22 cellular contexts compared by ENCODE assay signal in the genomic region with DNA sequence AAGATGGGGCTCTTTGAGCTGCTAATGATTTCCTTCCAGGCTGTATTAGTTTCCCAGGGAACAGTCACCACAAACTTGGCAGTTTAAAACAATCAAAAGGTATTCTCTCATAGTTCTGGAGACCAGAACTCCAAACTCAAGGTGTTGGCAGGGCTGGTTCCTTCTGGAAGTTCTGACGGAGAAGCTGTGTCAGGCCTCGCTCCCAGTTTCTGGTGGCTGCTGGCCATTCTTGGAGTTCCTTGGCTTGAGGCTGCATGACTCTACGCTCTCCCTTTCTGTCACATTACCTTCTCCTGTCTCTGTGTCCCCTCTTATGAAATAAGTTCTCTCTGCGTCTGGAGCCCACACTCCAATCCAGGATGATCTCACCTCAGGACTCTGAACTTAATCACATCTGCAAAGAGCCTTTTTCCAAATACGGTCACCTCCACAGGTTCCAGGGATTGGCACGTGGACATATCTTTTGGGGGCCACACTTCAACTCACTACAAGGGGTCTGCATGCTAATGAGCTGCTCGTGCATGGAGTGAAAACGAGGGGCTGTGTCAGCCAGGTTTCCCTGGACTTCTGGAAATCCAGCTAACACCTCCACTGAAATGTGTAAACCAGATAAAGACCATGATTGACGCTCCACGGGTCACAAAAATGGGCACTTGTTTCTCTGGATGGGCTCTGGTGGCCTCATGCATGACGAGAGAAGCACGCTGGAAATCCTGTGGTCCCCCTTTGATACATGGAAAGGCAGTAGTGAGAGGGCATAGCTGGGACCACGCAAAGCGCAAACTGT.
A peak's percentile ranks its signal among the peaks of the same experiment; 100 is the strongest.
DNase-seq lines count a peak whose midpoint lies in the region; FAIRE-seq and TF ChIP-seq lines count a peak whose summit lies in the region.
"Had no signal": no experiment of that assay in that cellular context is flagged by ENCODE, and none has a peak within 500 bp of the region (broad histone marks: within the 10 kb centered on the region; RNA-seq: fewer than 3 reads in every experiment).

No MANE protein-coding gene starts in this region.

- H3K4me3 Mint-ChIP-seq in endodermal cell (no peak overlapping the region), osteocyte (ENCODE audit: unreplicated experiment) (no peak overlapping the region)
- H3K4me3 Mint-ChIP-seq: CD4-positive, CD25-positive, alpha-beta regulatory T cell; CD8-positive, alpha-beta memory T cell; H9 had no signal

- no peaks in the 10 kb centered on the region for H3K27me3 Mint-ChIP-seq in endodermal cell (ENCODE audit: insufficient read depth)
- no peaks in the 10 kb centered on the region for H3K27me3 Mint-ChIP-seq in osteocyte (ENCODE audit: unreplicated experiment)
- H3K27me3 Mint-ChIP-seq: CD4-positive, CD25-positive, alpha-beta regulatory T cell; CD8-positive, alpha-beta memory T cell had no signal

- H3K27me3 ChIP-seq in endodermal cell (ENCODE audit: control insufficient read depth, insufficient read depth, low read length, poor library complexity, severe bottlenecking) = no peaks in the 10 kb centered on the region
- H3K27me3 ChIP-seq in keratinocyte (ENCODE audit: control insufficient read depth, extremely low read depth, insufficient read depth, low read length) = no peaks in the 10 kb centered on the region
- H3K27me3 ChIP-seq: BE2C had no signal

- WGBS in endodermal cell (ENCODE audit: insufficient coverage in 1 of 2, insufficient read length in 1 of 2), 2 experiments = 95 to 96% methylated on average over 9 to 14 of the region's 14 CpGs

- H3K9me3 Mint-ChIP-seq in endodermal cell (peaks cover 3% of the 10 kb centered on the region), osteocyte (ENCODE audit: unreplicated experiment) (peaks cover 13% of the 10 kb centered on the region)
- H3K9me3 Mint-ChIP-seq: CD4-positive, CD25-positive, alpha-beta regulatory T cell; CD8-positive, alpha-beta memory T cell had no signal

- H3K9me3 ChIP-seq in endodermal cell (ENCODE audit: control insufficient read depth, low read length) (no peaks in the 10 kb centered on the region), keratinocyte (ENCODE audit: control insufficient read depth, low read depth, low read length) (peaks cover 2% of the 10 kb centered on the region)

- H3K36me3 ChIP-seq in endodermal cell (ENCODE audit: control insufficient read depth, insufficient read depth, low read length) (no peaks in the 10 kb centered on the region), keratinocyte (ENCODE audit: control insufficient read depth in 2 of 2, extremely low read depth in 1 of 2, insufficient read depth in 2 of 2, low read length in 2 of 2) (peaks cover 0 to 1% of the 10 kb centered on the region in 2 experiments)
- H3K36me3 ChIP-seq: BE2C had no signal

- H3K4me1 ChIP-seq in endodermal cell (ENCODE audit: control insufficient read depth, insufficient read depth, low read length) = no peaks in the 10 kb centered on the region
- peaks cover 25% of the 10 kb centered on the region for H3K4me1 ChIP-seq in keratinocyte (ENCODE audit: control insufficient read depth, extremely low read depth, insufficient read depth, low read length)
- H3K4me1 ChIP-seq: BE2C had no signal

- no peak overlapping the region for H2AFZ ChIP-seq in keratinocyte (ENCODE audit: control insufficient read depth, low read length)

- H3K4me1 Mint-ChIP-seq in endodermal cell (peaks cover 4% of the 10 kb centered on the region), osteocyte (ENCODE audit: unreplicated experiment) (no peaks in the 10 kb centered on the region)

- H3K9ac ChIP-seq in endodermal cell (ENCODE audit: extremely low read depth, low read length, poor library complexity, severe bottlenecking) (no peak overlapping the region), keratinocyte (ENCODE audit: control insufficient read depth, extremely low read depth, insufficient read depth, low read length) (no peak overlapping the region)

- no peak for DNase-seq in endodermal cell
- no peak for DNase-seq in keratinocyte (ENCODE audit: low read depth, low spot score)
- DNase-seq in osteocyte (ENCODE audit: extremely low spot score, unreplicated experiment) = peak; percentile 56
- no peak for DNase-seq in DMS114 treated with DMSO at 0.1 percent for 48 hours (lab: John Stamatoyannopoulos, UW; ENCODE audit: unreplicated experiment)
- DNase-seq in Kasumi-1 (lab: John Stamatoyannopoulos, UW) = no peak
- no peak for DNase-seq in NCI-H748 (lab: John Stamatoyannopoulos, UW; ENCODE audit: unreplicated experiment)
- no peak for DNase-seq in GM19240 (ENCODE audit: insufficient read length, low spot score)
- DNase-seq: ACHN; BE2C; C1 segment of cervical spinal cord; CD4-positive, CD25-positive, alpha-beta regulatory T cell; CD8-positive, alpha-beta memory T cell; COR-L47; DMS 273 treated with DMSO at 0.1 percent for 48 hours; GDM1; H9; IMR-90 had no signal

- H4K20me1 ChIP-seq in keratinocyte (ENCODE audit: control insufficient read depth, extremely low read depth, insufficient read depth, low read length) = no peaks in the 10 kb centered on the region

- H3K27ac ChIP-seq in endodermal cell (ENCODE audit: low read depth, low read length) (no peak overlapping the region), keratinocyte (ENCODE audit: control insufficient read depth, insufficient read depth, low read length) (peak overlapping the region; percentile 35)

- H3K4me2 ChIP-seq in keratinocyte (ENCODE audit: control insufficient read depth, extremely low read depth, insufficient read depth, low read depth, low read length) = no peak overlapping the region

- no peaks in the 10 kb centered on the region for H3K9me1 ChIP-seq in keratinocyte (ENCODE audit: control insufficient read depth, extremely low read depth, insufficient read depth, low read length)

- H3K27ac Mint-ChIP-seq in endodermal cell = peak overlapping the region; percentile 37
- no peak overlapping the region for H3K27ac Mint-ChIP-seq in osteocyte (ENCODE audit: unreplicated experiment)
- H3K27ac Mint-ChIP-seq: CD4-positive, CD25-positive, alpha-beta regulatory T cell; CD8-positive, alpha-beta memory T cell had no signal

- no peaks in the 10 kb centered on the region for H3K79me2 ChIP-seq in keratinocyte (ENCODE audit: control insufficient read depth, insufficient read depth, low read length)

- dilution Hi-C loops in keratinocyte (cut with MboI; ENCODE audit: extremely low pct_ligation_motif_present, low sequenced_read_pairs) = no loop called here

- no peak for FAIRE-seq in keratinocyte (lab: Jason Lieb, UNC)
- FAIRE-seq: A204.1, GM12892, GM18507, H1, HTR-8/SVneo had no signal

- TF ChIP-seq CTCF in endodermal cell (conservative IDR thresholded peaks at IDR 0.05) (no peak), keratinocyte (optimal IDR thresholded peaks at IDR 0.05 in 1 of 3, IDR thresholded peaks at IDR 0.05 in 1 of 3, conservative IDR thresholded peaks at IDR 0.05 in 1 of 3; ENCODE audit: extremely low read depth in 1 of 3, insufficient read depth in 2 of 3, low read length in 3 of 3) (no peak), osteocyte (IDR thresholded peaks at IDR 0.05) (no peak)

- H3K36me3 Mint-ChIP-seq in endodermal cell (ENCODE audit: low read depth) (peaks cover 16% of the 10 kb centered on the region), osteocyte (ENCODE audit: unreplicated experiment) (no peaks in the 10 kb centered on the region)

- no peak overlapping the region for H3K4me3 ChIP-seq in endodermal cell (ENCODE audit: low read length)
- no peak overlapping the region for H3K4me3 ChIP-seq in keratinocyte (ENCODE audit: control insufficient read depth in 2 of 3, extremely low read depth in 1 of 3, insufficient read depth in 2 of 3, low read depth in 1 of 3, low read length in 3 of 3)
